ENCODE assay signal across 10 cellular contexts in genomic region chr14:92652413-92653151, GRCh38.
DNase-seq lines count a peak whose midpoint lies in the region; ATAC-seq and TF ChIP-seq lines count a peak whose summit lies in the region.
"Had no signal": no experiment of that assay in that cellular context is flagged by ENCODE, and none has a peak within 500 bp of the region (broad histone marks: within the 10 kb centered on the region; RNA-seq: fewer than 3 reads in every experiment).

No MANE protein-coding gene starts in this region.

- H3K4me3 ChIP-seq in muscle layer of duodenum (ENCODE audit: low read depth in 1 of 2, low read length in 2 of 2) (peak overlapping the region; percentile 44 to 61), vagina (peak overlapping the region; percentile 4 to 31)

- H3K4me1 ChIP-seq in muscle layer of duodenum (ENCODE audit: control insufficient read depth in 1 of 2, insufficient read depth in 2 of 2, low read length in 2 of 2): peaks cover 3 to 15% of the 10 kb centered on the region in 2 donors
- H3K4me1 ChIP-seq in vagina: peaks cover 47% of the 10 kb centered on the region

- POLR2A ChIA-PET in MCF 10A (lab: Yijun Ruan, JAX): no interaction called here

- no peaks in the 10 kb centered on the region for H3K9me3 ChIP-seq in muscle layer of duodenum (ENCODE audit: control insufficient read depth in 1 of 2, low read length in 2 of 2)
- H3K9me3 ChIP-seq in vagina: no peaks in the 10 kb centered on the region

- intact Hi-C loops in Right ventricle myocardium inferior (cut with DNase I): no loop called here
- intact Hi-C loops in cardiac septum (cut with DNase I): no loop called here
- intact Hi-C loops in MCF 10A (cut with micrococcal nuclease): no loop called here
- intact Hi-C loops in vagina (cut with DNase I): no loop called here

- H3K36me3 Mint-ChIP-seq in MCF 10A (ENCODE audit: insufficient read depth, unreplicated experiment): peaks cover 10% of the 10 kb centered on the region

- CTCF ChIA-PET in MCF 10A (lab: Yijun Ruan, JAX): no interaction called here

- H3K4me3 Mint-ChIP-seq in MCF 10A (ENCODE audit: unreplicated experiment): no peak overlapping the region

- peaks cover 18% of the 10 kb centered on the region for H3K4me1 Mint-ChIP-seq in MCF 10A (ENCODE audit: insufficient read depth, unreplicated experiment)

- no peak overlapping the region for H3K27ac Mint-ChIP-seq in MCF 10A (ENCODE audit: low read depth, unreplicated experiment)

- BruUV-seq in MCF 10A (replicated peaks; lab: Mats Ljungman, UMichigan): TSS peak; percentile 74

- TF ChIP-seq POLR2A in vagina (IDR thresholded peaks at IDR 0.05): no peak

- no peaks in the 10 kb centered on the region for H3K27me3 Mint-ChIP-seq in MCF 10A (ENCODE audit: insufficient read depth, unreplicated experiment)

- H3K27me3 ChIP-seq in muscle layer of duodenum (ENCODE audit: low read depth, low read length) (no peaks in the 10 kb centered on the region), vagina (no peaks in the 10 kb centered on the region)

- H3K27ac ChIP-seq in muscle layer of duodenum (ENCODE audit: low read length) (peak overlapping the region; percentile 51), vagina (peak overlapping the region; percentile 93)

- DNase-seq in Right ventricle myocardium inferior (ENCODE audit: missing footprints) (no peak), cardiac septum (ENCODE audit: low spot score) (no peak), MCF 10A (ENCODE audit: unreplicated experiment) (no peak), vagina (ENCODE audit: extremely low spot score in 2 of 2) (no peak), amygdala (lab: John Stamatoyannopoulos, UW) (no peak), NCI-H1417 treated with DMSO at 0.1 percent for 48 hours (lab: John Stamatoyannopoulos, UW) (no peak)
- DNase-seq: H7, NCI-H1930 had no signal

- ATAC-seq in Right ventricle myocardium inferior (peak; percentile 12), HG03175 (IDR thresholded peaks at IDR 0.05; ENCODE audit: unreplicated experiment) (no peak)

- peaks cover 0 to 12% of the 10 kb centered on the region in 2 donors for H3K36me3 ChIP-seq in muscle layer of duodenum (ENCODE audit: control insufficient read depth in 1 of 2, insufficient read depth in 2 of 2, low read length in 2 of 2)
- no peaks in the 10 kb centered on the region for H3K36me3 ChIP-seq in vagina

- no peak for TF ChIP-seq CTCF in MCF 10A (IDR thresholded peaks at IDR 0.05; ENCODE audit: unreplicated experiment)
- no peak for TF ChIP-seq CTCF in vagina (IDR thresholded peaks at IDR 0.05)

- H3K9me3 Mint-ChIP-seq in MCF 10A (ENCODE audit: unreplicated experiment): no peaks in the 10 kb centered on the region
